ENCODE assay signal across 8 cellular contexts in genomic region chrX:78945186-78945912, GRCh38. TPM values are rescaled to one million over a fixed set of nuclear protein-coding genes. Genes with fewer than 3 reads are reported as not detected.
DNase-seq lines count a peak whose midpoint lies in the region; ATAC-seq lines count a peak whose summit lies in the region.

TSS of gene P2RY10 (plus strand) at chrX:78945391. CDS start at chrX:78960521, 15,130 bp downstream.

- no peaks in the 10 kb centered on the region for H3K9me3 ChIP-seq in CD8-positive, alpha-beta memory T cell (ENCODE audit: low read length)
- H3K9me3 ChIP-seq in GM23248 (ENCODE audit: low read depth): no peaks in the 10 kb centered on the region

- no peaks in the 10 kb centered on the region for H3K27me3 ChIP-seq in CD8-positive, alpha-beta memory T cell (ENCODE audit: insufficient read depth, low read length, poor library complexity, severe bottlenecking)
- H3K27me3 ChIP-seq in GM23248 (replicated peaks; ENCODE audit: insufficient read depth): no peaks in the 10 kb centered on the region

- peak within 1 kb of the TSS; percentile 65 for H3K4me3 ChIP-seq in CD8-positive, alpha-beta memory T cell (ENCODE audit: low read length)
- H3K4me3 ChIP-seq in GM23248: no peak within 1 kb of the TSS

- no peak within 1 kb of the TSS for H2AFZ ChIP-seq in GM23248

- ATAC-seq in GM19395 (IDR thresholded peaks at IDR 0.05; ENCODE audit: unreplicated experiment) (peak; percentile 84), HG03432 (IDR thresholded peaks at IDR 0.05; ENCODE audit: unreplicated experiment) (peak; percentile 68)

- peak within 1 kb of the TSS; percentile 91 to 99 (median 95) for H3K4me3 Mint-ChIP-seq in CD8-positive, alpha-beta memory T cell
- peak within 1 kb of the TSS; percentile 97 for H3K4me3 Mint-ChIP-seq in activated CD4-positive, alpha-beta memory T cell treated with anti-CD3 and anti-CD28 coated beads, Interleukin-2, amount 10 ng/mL, durations not matched to agents 7 days and 5 days

- WGBS in GM23248 (ENCODE audit: low coverage in 1 of 2, low lambda C conversion rate in 2 of 2, missing lambda C conversion rate in 2 of 2), 2 experiments: 6 to 8% methylated on average over 5 of the region's 5 CpGs

- no peak within 1 kb of the TSS for H3K4me2 ChIP-seq in GM23248 (ENCODE audit: unreplicated experiment)

- H3K27ac ChIP-seq in CD8-positive, alpha-beta memory T cell (ENCODE audit: low read depth, low read length): peak within 1 kb of the TSS; percentile 52
- no peak within 1 kb of the TSS for H3K27ac ChIP-seq in GM23248

- no peaks in the 10 kb centered on the region for H3K9me2 ChIP-seq in GM23248 (ENCODE audit: insufficient read depth)

- in situ Hi-C loops in GM23248 (cut with MboI): no loop called here

- peak; percentile 6 to 77 (median 53) for DNase-seq in CD8-positive, alpha-beta memory T cell
- peak; percentile 36 for DNase-seq in activated CD4-positive, alpha-beta memory T cell treated with anti-CD3 and anti-CD28 coated beads, Interleukin-2, amount 10 ng/mL, durations not matched to agents 7 days and 5 days
- DNase-seq in SHP77 (lab: John Stamatoyannopoulos, UW) (no peak), NK-92 (lab: John Stamatoyannopoulos, UW; ENCODE audit: unreplicated experiment) (no peak), GM23248 (no peak), NCI-H2081 (lab: John Stamatoyannopoulos, UW) (no peak)

- H3K4me1 ChIP-seq in CD8-positive, alpha-beta memory T cell (ENCODE audit: insufficient read depth, low read length): peaks cover 34% of the 10 kb centered on the region
- H3K4me1 ChIP-seq in GM23248 (ENCODE audit: insufficient read depth): no peaks in the 10 kb centered on the region

- peak within 1 kb of the TSS; percentile 89 to 98 (median 96) for H3K27ac Mint-ChIP-seq in CD8-positive, alpha-beta memory T cell
- peak within 1 kb of the TSS; percentile 97 for H3K27ac Mint-ChIP-seq in activated CD4-positive, alpha-beta memory T cell treated with anti-CD3 and anti-CD28 coated beads, Interleukin-2, amount 10 ng/mL, durations not matched to agents 7 days and 5 days

- no peaks in the 10 kb centered on the region for H3K9me3 Mint-ChIP-seq in CD8-positive, alpha-beta memory T cell
- no peaks in the 10 kb centered on the region for H3K9me3 Mint-ChIP-seq in activated CD4-positive, alpha-beta memory T cell treated with anti-CD3 and anti-CD28 coated beads, Interleukin-2, amount 10 ng/mL, durations not matched to agents 7 days and 5 days

- peaks cover 38 to 53% (median 46%) of the 10 kb centered on the region in 3 donors for H3K4me1 Mint-ChIP-seq in CD8-positive, alpha-beta memory T cell
- H3K4me1 Mint-ChIP-seq in activated CD4-positive, alpha-beta memory T cell treated with anti-CD3 and anti-CD28 coated beads, Interleukin-2, amount 10 ng/mL, durations not matched to agents 7 days and 5 days: peaks cover 42% of the 10 kb centered on the region

- H3F3A ChIP-seq in GM23248 (ENCODE audit: insufficient read depth): no peaks in the 10 kb centered on the region

- POLR2A ChIA-PET in CD8-positive, alpha-beta memory T cell (lab: Charles Lee): interaction anchor here (0.5 to 1.2 kb wide), 2 partner anchors 189 to 624 kb away, joined by 4 to 5 read pairs; no protein-coding TSS in a partner anchor
- POLR2A ChIA-PET in activated CD4-positive, alpha-beta memory T cell treated with anti-CD3 and anti-CD28 coated beads, Interleukin-2, amount 10 ng/mL, durations not matched to agents 7 days and 5 days (lab: Charles Lee): interaction anchor here (0.6 to 3.8 kb wide), 24 partner anchors 12 to 1047 kb away, joined by 3 to 26 read pairs (median 5); partner anchors contain the start of genes COX7B, GPR174, ITM2A and RTL3

- H3K36me3 ChIP-seq in CD8-positive, alpha-beta memory T cell (ENCODE audit: insufficient read depth, low read length): no peaks in the 10 kb centered on the region
- no peaks in the 10 kb centered on the region for H3K36me3 ChIP-seq in GM23248 (ENCODE audit: low read depth)

- peaks cover 0 to 51% (median 4%) of the 10 kb centered on the region in 3 donors for H3K36me3 Mint-ChIP-seq in CD8-positive, alpha-beta memory T cell
- peaks cover 54% of the 10 kb centered on the region for H3K36me3 Mint-ChIP-seq in activated CD4-positive, alpha-beta memory T cell treated with anti-CD3 and anti-CD28 coated beads, Interleukin-2, amount 10 ng/mL, durations not matched to agents 7 days and 5 days (ENCODE audit: low read depth)

- CTCF ChIA-PET in CD8-positive, alpha-beta memory T cell (lab: Charles Lee): interaction anchor here (0.8 to 1.0 kb wide), 2 partner anchors 59 to 136 kb away, joined by 3 read pairs; no protein-coding TSS in a partner anchor
- CTCF ChIA-PET in activated CD4-positive, alpha-beta memory T cell treated with anti-CD3 and anti-CD28 coated beads, Interleukin-2, amount 10 ng/mL, durations not matched to agents 7 days and 5 days (lab: Charles Lee): no interaction called here

- no peaks in the 10 kb centered on the region for H3K79me2 ChIP-seq in GM23248 (ENCODE audit: insufficient read depth)

- H3K9ac ChIP-seq in GM23248: no peak within 1 kb of the TSS

- peaks cover 0 to 4% of the 10 kb centered on the region in 2 donors for H3K27me3 Mint-ChIP-seq in CD8-positive, alpha-beta memory T cell
- no peaks in the 10 kb centered on the region for H3K27me3 Mint-ChIP-seq in activated CD4-positive, alpha-beta memory T cell treated with anti-CD3 and anti-CD28 coated beads, Interleukin-2, amount 10 ng/mL, durations not matched to agents 7 days and 5 days

- no peaks in the 10 kb centered on the region for H4K20me1 ChIP-seq in GM23248 (ENCODE audit: insufficient read depth)

RNA-seq across cellular contexts. Expression of gene P2RY10, which starts in this region (rescaled TPM):
- total RNA-seq in CD8-positive, alpha-beta memory T cell: 10 to 100 TPM; 64.9 to 66.4 TPM
- 58.8 TPM for polyA plus RNA-seq in CD8-positive, alpha-beta memory T cell
- 10 to 100 TPM; 86.8 to 89.1 TPM for total RNA-seq in activated CD4-positive, alpha-beta memory T cell treated with anti-CD3 and anti-CD28 coated beads, Interleukin-2, amount 10 ng/mL, durations not matched to agents 7 days and 5 days
- total RNA-seq in GM23248 (2014; rRNA removed; shearing (Covaris generic)): not detected in 2 replicates
- polyA plus RNA-seq in GM23248 (2016; fragmentation: Nextera tagmentation; extraction: Ambion mirVana): not detected in 2 replicates

Comparison
In these comparisons a context has a peak if more than half of its experiments do, and no peak if none do; other contexts are left out.
1. RNA of gene P2RY10 (total RNA-seq): 86.8 to 89.1 TPM in activated CD4-positive, alpha-beta memory T cell treated with anti-CD3 and anti-CD28 coated beads, Interleukin-2, amount 10 ng/mL, durations not matched to agents 7 days and 5 days and 64.9 to 66.4 TPM in CD8-positive, alpha-beta memory T cell; not detected in GM23248; every median in the first group is over 10 times any median in the second.
2. RNA of gene P2RY10 (polyA plus RNA-seq): 58.8 TPM in CD8-positive, alpha-beta memory T cell (single experiment); not detected in GM23248; every median in the first group is over 10 times any median in the second.
3. DNase-seq: peak in CD8-positive, alpha-beta memory T cell (5 of 5) and activated CD4-positive, alpha-beta memory T cell treated with anti-CD3 and anti-CD28 coated beads, Interleukin-2, amount 10 ng/mL, durations not matched to agents 7 days and 5 days (single experiment); none in SHP77 (0 of 2), NK-92 (single experiment), GM23248 (single experiment) and NCI-H2081 (0 of 2).